ENCODE assay signal across 28 cellular contexts in genomic region chr2:30883822-30884221, GRCh38.
"Had no signal": no experiment of that assay in that cellular context is flagged by ENCODE, and none has a peak within 500 bp of the region (broad histone marks: within the 10 kb centered on the region; RNA-seq: fewer than 3 reads in every experiment).

No MANE protein-coding gene starts in this region.

- H3K4me3 Mint-ChIP-seq: activated CD4-positive, alpha-beta memory T cell treated with anti-CD3 and anti-CD28 coated beads, Interleukin-2, amount 10 ng/mL, durations not matched to agents 7 days and 5 days; activated CD4-positive, alpha-beta T cell treated with anti-CD3 and anti-CD28 coated beads, Interleukin-2, amount 10 ng/mL, durations not matched to agents 7 days and 5 days; activated naive CD4-positive, alpha-beta T cell treated with anti-CD3 and anti-CD28 coated beads, Interleukin-2, amount 10 ng/mL, durations not matched to agents 7 days and 5 days; activated naive CD8-positive, alpha-beta T cell; activated T-cell treated with anti-CD3 and anti-CD28 coated beads, Interleukin-2, amount 50 U/mL, for 24 hours; activated T-cell treated with anti-CD3 and anti-CD28 coated beads, Interleukin-2, amount 50 U/mL, for 72 hours; effector memory CD8-positive, alpha-beta T cell had no signal

- H3K9me3 ChIP-seq: body of pancreas, gastrocnemius medialis had no signal

- DNase-seq: activated CD4-positive, alpha-beta memory T cell treated with anti-CD3 and anti-CD28 coated beads, Interleukin-2, amount 10 ng/mL, durations not matched to agents 7 days and 5 days; activated CD4-positive, alpha-beta T cell treated with anti-CD3 and anti-CD28 coated beads for 1 hour; activated CD4-positive, alpha-beta T cell treated with anti-CD3 and anti-CD28 coated beads for 4 hours; activated CD4-positive, alpha-beta T cell treated with anti-CD3 and anti-CD28 coated beads, Interleukin-2, amount 10 ng/mL, durations not matched to agents 7 days and 5 days; activated CD4-positive, alpha-beta T cell treated with anti-CD3 and anti-CD28 coated beads, Interleukin-2, amount 50 U/mL, for 4 hours; activated CD8-positive, alpha-beta memory T cell treated with anti-CD3 and anti-CD28 coated beads, Interleukin-2, amount 50 U/mL, for 48 hours; activated gamma-delta T cell; activated naive CD4-positive, alpha-beta T cell; activated naive CD4-positive, alpha-beta T cell treated with anti-CD3 and anti-CD28 coated beads, Interleukin-2, amount 10 ng/mL, durations not matched to agents 7 days and 5 days; activated T-cell treated with anti-CD3 and anti-CD28 coated beads for 4 hours; activated T-cell treated with anti-CD3 and anti-CD28 coated beads, Interleukin-2, amount 50 U/mL, for 24 hours; activated T-cell treated with anti-CD3 and anti-CD28 coated beads, Interleukin-2, amount 50 U/mL, for 72 hours; amygdala; aorta; body of pancreas; caudate nucleus; cortex of kidney; dermis blood vessel endothelial cell; effector CD4-positive, alpha-beta T cell; effector memory CD8-positive, alpha-beta T cell; erythroblast; foreskin keratinocyte; gastrocnemius medialis; glutamatergic neuron; heart left ventricle; T-helper 2 cell had no signal

- H3K9me3 Mint-ChIP-seq: activated CD4-positive, alpha-beta memory T cell treated with anti-CD3 and anti-CD28 coated beads, Interleukin-2, amount 10 ng/mL, durations not matched to agents 7 days and 5 days; activated CD4-positive, alpha-beta T cell treated with anti-CD3 and anti-CD28 coated beads, Interleukin-2, amount 10 ng/mL, durations not matched to agents 7 days and 5 days; activated naive CD4-positive, alpha-beta T cell treated with anti-CD3 and anti-CD28 coated beads, Interleukin-2, amount 10 ng/mL, durations not matched to agents 7 days and 5 days; activated T-cell treated with anti-CD3 and anti-CD28 coated beads, Interleukin-2, amount 50 U/mL, for 24 hours; activated T-cell treated with anti-CD3 and anti-CD28 coated beads, Interleukin-2, amount 50 U/mL, for 72 hours; effector memory CD8-positive, alpha-beta T cell had no signal

- H3K4me3 ChIP-seq: body of pancreas, esophagus muscularis mucosa, gastrocnemius medialis, heart left ventricle had no signal

- H3K27me3 Mint-ChIP-seq: activated CD4-positive, alpha-beta T cell treated with anti-CD3 and anti-CD28 coated beads, Interleukin-2, amount 10 ng/mL, durations not matched to agents 7 days and 5 days had no signal

- H3K4me1 ChIP-seq: body of pancreas, esophagus muscularis mucosa, gastrocnemius medialis, heart left ventricle had no signal

- ATAC-seq: activated T-cell treated with anti-CD3 and anti-CD28 coated beads, Interleukin-2, amount 50 U/mL, for 72 hours; body of pancreas; effector memory CD8-positive, alpha-beta T cell; foreskin keratinocyte; gastrocnemius medialis; heart left ventricle had no signal

- H3K36me3 Mint-ChIP-seq: activated naive CD4-positive, alpha-beta T cell treated with anti-CD3 and anti-CD28 coated beads, Interleukin-2, amount 10 ng/mL, durations not matched to agents 7 days and 5 days; activated naive CD8-positive, alpha-beta T cell had no signal

- H3K27ac Mint-ChIP-seq: activated CD4-positive, alpha-beta memory T cell treated with anti-CD3 and anti-CD28 coated beads, Interleukin-2, amount 10 ng/mL, durations not matched to agents 7 days and 5 days; activated CD4-positive, alpha-beta T cell treated with anti-CD3 and anti-CD28 coated beads, Interleukin-2, amount 10 ng/mL, durations not matched to agents 7 days and 5 days; activated naive CD4-positive, alpha-beta T cell treated with anti-CD3 and anti-CD28 coated beads, Interleukin-2, amount 10 ng/mL, durations not matched to agents 7 days and 5 days; activated naive CD8-positive, alpha-beta T cell; activated T-cell treated with anti-CD3 and anti-CD28 coated beads, Interleukin-2, amount 50 U/mL, for 24 hours; activated T-cell treated with anti-CD3 and anti-CD28 coated beads, Interleukin-2, amount 50 U/mL, for 72 hours; effector memory CD8-positive, alpha-beta T cell had no signal

- H3K27ac ChIP-seq: body of pancreas, esophagus muscularis mucosa, foreskin keratinocyte, gastrocnemius medialis, heart left ventricle had no signal

- H3K27me3 ChIP-seq: body of pancreas, esophagus muscularis mucosa, foreskin keratinocyte, gastrocnemius medialis, heart left ventricle had no signal

- H3K36me3 ChIP-seq: esophagus muscularis mucosa, gastrocnemius medialis, heart left ventricle had no signal

- H3K4me1 Mint-ChIP-seq: activated CD4-positive, alpha-beta memory T cell treated with anti-CD3 and anti-CD28 coated beads, Interleukin-2, amount 10 ng/mL, durations not matched to agents 7 days and 5 days; activated CD4-positive, alpha-beta T cell treated with anti-CD3 and anti-CD28 coated beads, Interleukin-2, amount 10 ng/mL, durations not matched to agents 7 days and 5 days; activated naive CD4-positive, alpha-beta T cell treated with anti-CD3 and anti-CD28 coated beads, Interleukin-2, amount 10 ng/mL, durations not matched to agents 7 days and 5 days had no signal
